34 cellular contexts compared by ENCODE assay signal in genomic region chr2:33900610-33901009, GRCh38.
"Had no signal": no experiment of that assay in that cellular context is flagged by ENCODE, and none has a peak within 500 bp of the region (broad histone marks: within the 10 kb centered on the region; RNA-seq: fewer than 3 reads in every experiment).

No MANE protein-coding gene starts in this region.

- H3K27ac ChIP-seq: KMS-11 had no signal

- H3K9ac ChIP-seq: KMS-11 had no signal

- H3K9me3 ChIP-seq: MG63 had no signal

- H3K36me3 ChIP-seq: MG63 had no signal

- H3K4me2 ChIP-seq: KMS-11 had no signal

- DNase-seq: Karpas-422, Kasumi-1, MG63, MV-4-11, NCI-H1048, NCI-H1092, NCI-H1092 treated with DMSO at 0.1 percent for 48 hours, NCI-H1105, NCI-H1105 treated with DMSO at 0.1 percent for 48 hours, NCI-H1417, NCI-H1417 treated with DMSO at 0.1 percent for 48 hours, NCI-H1436, NCI-H1436 treated with DMSO at 0.1 percent for 48 hours, NCI-H146, NCI-H1694, NCI-H1694 treated with DMSO at 0.1 percent for 48 hours, NCI-H187, NCI-H187 treated with DMSO at 0.1 percent for 48 hours, NCI-H1930, NCI-H2029, NCI-H2029 treated with DMSO at 0.1 percent for 48 hours, NCI-H2081, NCI-H2081 treated with DMSO at 0.1 percent for 48 hours, NCI-H2107, NCI-H2171, NCI-H2171 treated with DMSO at 0.1 percent for 48 hours, NCI-H2227 treated with DMSO at 0.1 percent for 48 hours, NCI-H226, NCI-H345, NCI-H446, NCI-H446 treated with DMSO at 0.1 percent for 48 hours, NCI-H510A, NCI-H510A treated with DMSO at 0.1 percent for 48 hours had no signal

- H3K27me3 ChIP-seq: MG63 had no signal

- H3K4me3 ChIP-seq: MG63 had no signal
